Comparison of ENCODE assay signal across 15 cellular contexts in the genomic region with DNA sequence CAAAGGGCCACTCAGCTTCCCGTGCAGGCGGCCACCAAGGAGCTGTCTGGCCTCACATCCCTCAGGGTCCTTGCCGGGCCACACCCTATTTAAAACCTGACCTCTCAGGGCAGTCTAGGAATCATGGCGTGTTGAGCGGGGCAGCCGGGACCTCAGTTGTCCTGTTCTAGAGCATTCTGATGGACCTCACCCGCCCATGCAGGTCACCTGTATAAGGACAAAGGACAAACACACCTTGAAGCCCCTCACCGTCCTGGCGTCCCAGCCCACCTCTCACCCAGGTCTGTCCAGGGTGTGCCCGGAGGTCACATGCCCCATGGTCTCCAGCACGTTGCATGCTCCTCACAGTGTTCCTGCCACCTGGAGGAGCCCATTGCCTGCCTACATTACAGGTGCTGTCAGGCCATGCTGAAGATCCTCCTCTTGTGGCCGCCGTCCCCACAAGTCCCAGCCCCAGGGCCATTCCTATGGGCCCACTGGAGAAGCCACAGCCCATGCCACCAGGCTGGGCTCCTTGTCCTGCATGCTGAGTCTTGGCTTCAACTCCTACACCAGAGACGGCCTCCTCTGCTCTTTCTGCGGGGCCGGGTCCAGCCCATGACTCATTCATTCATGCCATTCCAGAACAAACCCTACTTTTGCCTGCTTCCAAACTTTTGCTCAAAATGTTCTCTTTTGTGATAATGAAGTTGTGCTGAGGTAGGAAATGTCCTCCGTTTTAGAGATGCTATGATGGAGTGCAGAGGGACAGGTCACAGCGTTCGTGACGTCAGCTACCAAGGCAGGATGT. TPM values are rescaled to one million over a fixed set of nuclear protein-coding genes. Genes with fewer than 3 reads are reported as not detected.
DNase-seq lines count a peak whose midpoint lies in the region; ATAC-seq and TF ChIP-seq lines count a peak whose summit lies in the region.
"Had no signal": no experiment of that assay in that cellular context is flagged by ENCODE, and none has a peak within 500 bp of the region (broad histone marks: within the 10 kb centered on the region; RNA-seq: fewer than 3 reads in every experiment).

No MANE protein-coding gene starts in this region.

- in situ Hi-C loops in brain microvascular endothelial cell (cut with HindIII; ENCODE audit: low pct_ligation_motif_present, low sequenced_read_pairs), result no loop called here

- peaks cover 4 to 5% of the 10 kb centered on the region in 2 donors for H3K4me1 Mint-ChIP-seq in effector memory CD8-positive, alpha-beta T cell (ENCODE audit: low read depth in 2 of 2)
- H3K4me1 Mint-ChIP-seq in GM23338, result peaks cover 4% of the 10 kb centered on the region; the same call in 1 of the 3 replicates

- no peaks in the 10 kb centered on the region for H3K9me3 Mint-ChIP-seq in effector memory CD8-positive, alpha-beta T cell
- no peaks in the 10 kb centered on the region for H3K9me3 Mint-ChIP-seq in GM23338
- H3K9me3 Mint-ChIP-seq: activated CD8-positive, alpha-beta T cell treated with anti-CD3 and anti-CD28 coated beads for 36 hours had no signal

- no peaks in the 10 kb centered on the region; the same call in 1 of the 2 replicates for H4K20me1 ChIP-seq in GM23338 (replicated peaks; ENCODE audit: insufficient read depth)

- H3K36me3 Mint-ChIP-seq in effector memory CD8-positive, alpha-beta T cell (ENCODE audit: insufficient read depth), result no peaks in the 10 kb centered on the region
- no peaks in the 10 kb centered on the region; the same call in 2 of the 3 replicates for H3K36me3 Mint-ChIP-seq in GM23338 (ENCODE audit: low read depth)

- WGBS in right cardiac atrium, result 84% methylated on average over 20 of the region's 20 CpGs

- H3K9me2 ChIP-seq in GM23338 (ENCODE audit: insufficient read depth), result no peaks in the 10 kb centered on the region

- ATAC-seq in right cardiac atrium (peak; percentile 26 to 46), GM23338 (no peak)
- ATAC-seq in effector memory CD8-positive, alpha-beta T cell (replicated peaks), result no peak
- ATAC-seq: activated CD8-positive, alpha-beta T cell treated with anti-CD3 and anti-CD28 coated beads for 36 hours; right lobe of liver had no signal

- TF ChIP-seq CTCF in brain microvascular endothelial cell (IDR thresholded peaks at IDR 0.05; ENCODE audit: low read depth, low read length, missing control alignments) (no peak), tibial artery (IDR thresholded peaks at IDR 0.05) (no peak), GM23338 (conservative IDR thresholded peaks at IDR 0.05; ENCODE audit: low read depth in 2 of 2) (no peak)

- no peaks in the 10 kb centered on the region for H3F3A ChIP-seq in GM23338 (replicated peaks; ENCODE audit: low read depth)

- H3K36me3 ChIP-seq in brain microvascular endothelial cell (replicated peaks) (no peaks in the 10 kb centered on the region), tibial artery (no peaks in the 10 kb centered on the region), GM23338 (ENCODE audit: insufficient read depth) (no peaks in the 10 kb centered on the region)
- H3K36me3 ChIP-seq: right lobe of liver, SJCRH30 had no signal

- H3K4me1 ChIP-seq in right cardiac atrium (ENCODE audit: control insufficient read depth, insufficient read depth, low read length) (no peaks in the 10 kb centered on the region), tibial artery (peaks cover 0 to 28% (median 19%) of the 10 kb centered on the region in 4 donors), GM23338 (ENCODE audit: insufficient read depth) (no peaks in the 10 kb centered on the region)

- peak overlapping the region in 1 of 2 donors; percentile 21 for H3K27ac Mint-ChIP-seq in effector memory CD8-positive, alpha-beta T cell
- no peak overlapping the region for H3K27ac Mint-ChIP-seq in GM23338
- H3K27ac Mint-ChIP-seq: activated CD8-positive, alpha-beta T cell treated with anti-CD3 and anti-CD28 coated beads for 36 hours had no signal

- no peak overlapping the region for H3K4me3 Mint-ChIP-seq in effector memory CD8-positive, alpha-beta T cell
- H3K4me3 Mint-ChIP-seq in GM23338, result no peak overlapping the region
- H3K4me3 Mint-ChIP-seq: activated CD8-positive, alpha-beta T cell treated with anti-CD3 and anti-CD28 coated beads for 36 hours had no signal

- no peaks in the 10 kb centered on the region for H3K79me2 ChIP-seq in GM23338 (replicated peaks; ENCODE audit: insufficient read depth)

- intact Hi-C loops in right cardiac atrium (cut with DNase I) (no loop called here), tibial artery (cut with DNase I; ENCODE audit: low total_unique reads) (no loop called here)

- H3K9me3 ChIP-seq in right cardiac atrium (ENCODE audit: control insufficient read depth, low read length) (no peaks in the 10 kb centered on the region), tibial artery (no peaks in the 10 kb centered on the region)
- H3K9me3 ChIP-seq: right lobe of liver, SJCRH30 had no signal

- H3K27me3 ChIP-seq in brain microvascular endothelial cell (replicated peaks) (no peaks in the 10 kb centered on the region), right cardiac atrium (ENCODE audit: control insufficient read depth, insufficient read depth) (no peaks in the 10 kb centered on the region), tibial artery (no peaks in the 10 kb centered on the region), GM23338 (ENCODE audit: insufficient read depth) (no peaks in the 10 kb centered on the region)
- H3K27me3 ChIP-seq: right lobe of liver, SJCRH30 had no signal

- H3K27me3 Mint-ChIP-seq in effector memory CD8-positive, alpha-beta T cell, result no peaks in the 10 kb centered on the region
- H3K27me3 Mint-ChIP-seq in GM23338 (ENCODE audit: insufficient read depth, low read depth, poor library complexity), result peaks cover 2% of the 10 kb centered on the region
- H3K27me3 Mint-ChIP-seq: activated CD8-positive, alpha-beta T cell treated with anti-CD3 and anti-CD28 coated beads for 36 hours had no signal

- H3K4me2 ChIP-seq in GM23338, result no peak overlapping the region

- H3K4me3 ChIP-seq in brain microvascular endothelial cell (ENCODE audit: low read depth, low read length) (no peak overlapping the region), right cardiac atrium (ENCODE audit: low read length) (no peak overlapping the region), tibial artery (no peak overlapping the region), GM23338 (no peak overlapping the region)
- H3K4me3 ChIP-seq: right lobe of liver, SJCRH30 had no signal

- no peak overlapping the region for H2AFZ ChIP-seq in GM23338

- DNase-seq in HS-27A (ENCODE audit: low read depth) (peak; percentile 22), brain microvascular endothelial cell (peak; percentile 40), right cardiac atrium (peak; percentile 76 to 88 (median 79)), tibial artery (peak; percentile 47 to 79), iPS-NIHi11 (ENCODE audit: low spot score) (no peak), GM23338 (ENCODE audit: low spot score) (no peak)
- DNase-seq in effector memory CD8-positive, alpha-beta T cell, result no peak
- DNase-seq: activated CD8-positive, alpha-beta T cell treated with anti-CD3 and anti-CD28 coated beads for 36 hours; activated effector memory CD4-positive, alpha-beta T cell treated with Interleukin-2 at 50 U/mL for 16 hours; cortex of kidney; foreskin melanocyte; islet precursor cell; NCI-H2081 treated with DMSO at 0.1 percent for 48 hours; right lobe of liver; SJCRH30 had no signal

- no peak overlapping the region for H3K27ac ChIP-seq in brain microvascular endothelial cell
- H3K27ac ChIP-seq in right cardiac atrium (ENCODE audit: low read length), result no peak overlapping the region
- H3K27ac ChIP-seq in tibial artery, result peak overlapping the region in 1 of 2 donors; percentile 28
- H3K27ac ChIP-seq in GM23338 (ENCODE audit: low read depth), result no peak overlapping the region
- H3K27ac ChIP-seq: right lobe of liver, SJCRH30 had no signal

TF ChIP-seq in GM23338, 12 proteins besides CTCF, POLR2A, EP300 and RAD21 (continues in another document):
- TF ChIP-seq EZH2phosphoT487 (IDR thresholded peaks at IDR 0.05; ENCODE audit: unreplicated experiment) (no peak), EZH2 (IDR thresholded peaks at IDR 0.05; ENCODE audit: low read depth, unreplicated experiment) (no peak), POLR2AphosphoS5 (IDR thresholded peaks at IDR 0.05; ENCODE audit: low read depth) (no peak), ZNF114 (CRISPR knock-in tag; IDR thresholded peaks at IDR 0.05) (no peak), STAT1 (IDR thresholded peaks at IDR 0.05; ENCODE audit: unreplicated experiment) (no peak), ZNF331 (CRISPR knock-in tag; IDR thresholded peaks at IDR 0.05; ENCODE audit: low read depth) (no peak), CREB1 (CRISPR knock-in tag; IDR thresholded peaks at IDR 0.05; ENCODE audit: low read depth) (no peak)
- TF ChIP-seq, protein P1, sequence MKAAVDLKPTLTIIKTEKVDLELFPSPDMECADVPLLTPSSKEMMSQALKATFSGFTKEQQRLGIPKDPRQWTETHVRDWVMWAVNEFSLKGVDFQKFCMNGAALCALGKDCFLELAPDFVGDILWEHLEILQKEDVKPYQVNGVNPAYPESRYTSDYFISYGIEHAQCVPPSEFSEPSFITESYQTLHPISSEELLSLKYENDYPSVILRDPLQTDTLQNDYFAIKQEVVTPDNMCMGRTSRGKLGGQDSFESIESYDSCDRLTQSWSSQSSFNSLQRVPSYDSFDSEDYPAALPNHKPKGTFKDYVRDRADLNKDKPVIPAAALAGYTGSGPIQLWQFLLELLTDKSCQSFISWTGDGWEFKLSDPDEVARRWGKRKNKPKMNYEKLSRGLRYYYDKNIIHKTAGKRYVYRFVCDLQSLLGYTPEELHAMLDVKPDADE (IDR thresholded peaks at IDR 0.05), result no peak

RNA-seq across cellular contexts. Expression of gene PEMT, which starts 46.3 kb away (rescaled TPM):
- 10 to 100 TPM; 18.4 to 28.5 (median 19.3) TPM for total RNA-seq in right cardiac atrium
- polyA plus RNA-seq in right cardiac atrium (28.0 TPM), GM23338 (2016; fragmentation: Nextera tagmentation; extraction: Ambion mirVana) (55.2 and 62.7 TPM in 2 replicates)
- total RNA-seq in GM23338 (2014; rRNA removed; shearing (Covaris generic)), result 46.0 and 54.8 TPM in 2 replicates

RNA-seq across cellular contexts. Expression of gene RASD1, which starts 49.0 kb away (rescaled TPM):
- 10 to 100 TPM; 18.7 to 63.8 (median 39.9) TPM for total RNA-seq in right cardiac atrium
- 66.2 TPM for polyA plus RNA-seq in right cardiac atrium
- 1.4 and 3.7 TPM in 2 replicates for total RNA-seq in GM23338 (2014; rRNA removed; shearing (Covaris generic))
- polyA plus RNA-seq in GM23338 (2016; fragmentation: Nextera tagmentation; extraction: Ambion mirVana), result 3.6 and 3.9 TPM in 2 replicates
- total RNA-seq: SJCRH30 had no signal

Comparison
In these comparisons a context has a peak if more than half of its experiments do, and no peak if none do; other contexts are left out.
1. DNase-seq: peak in HS-27A (single experiment), brain microvascular endothelial cell (single experiment), right cardiac atrium (3 of 3) and tibial artery (2 of 2); none in iPS-NIHi11 (single experiment), effector memory CD8-positive, alpha-beta T cell (0 of 3) and GM23338 (single experiment).
2. ATAC-seq: peak in right cardiac atrium (2 of 2); none in effector memory CD8-positive, alpha-beta T cell (single experiment) and GM23338 (single experiment).